In genomic region chr9:33523397-33524296, GRCh38 we compare ENCODE assay signal across 8 cellular contexts. TPM values are rescaled to one million over a fixed set of nuclear protein-coding genes. Genes with fewer than 3 reads are reported as not detected.
DNase-seq lines count a peak whose midpoint lies in the region; ATAC-seq and TF ChIP-seq lines count a peak whose summit lies in the region.
"Not testable (repeated sequence)": the region's sequence is repeated elsewhere in the genome, so short reads cannot be mapped to it uniquely, and the experiment has no call there.

Gene ANKRD18B (plus strand): TSS chr9:33524251. CDS start chr9:33524490, 239 bp downstream.

- H3K4me2 ChIP-seq in neural progenitor cell = peak within 1 kb of the TSS; percentile 96

- not testable (repeated sequence) for H3K36me3 ChIP-seq in body of pancreas (replicated peaks in 1 of 2; ENCODE audit: insufficient read depth in 1 of 2, low read depth in 2 of 2); neural progenitor cell; stomach

- not testable (repeated sequence) for H3K79me2 ChIP-seq in neural progenitor cell (ENCODE audit: low read depth)

- peak within 1 kb of the TSS; percentile 97 for H3K4me3 Mint-ChIP-seq in neural progenitor cell

- not testable (repeated sequence) for H3K27me3 Mint-ChIP-seq in neural progenitor cell (ENCODE audit: insufficient read depth, low read depth)

- not testable (repeated sequence) for H3K27me3 ChIP-seq in body of pancreas
- H3K27me3 ChIP-seq in neural progenitor cell = peaks cover 13% of the 10 kb centered on the region
- H3K27me3 ChIP-seq in stomach = peaks cover 0 to 63% (median 35%) of the 10 kb centered on the region in 3 donors

- H3K9ac ChIP-seq in neural progenitor cell = not testable (repeated sequence)

- H3K27ac Mint-ChIP-seq in neural progenitor cell = not testable (repeated sequence)

- peak; percentile 73 for DNase-seq in Caki2 (ENCODE audit: low read depth)
- DNase-seq in HK-2 (ENCODE audit: unreplicated experiment) = peak; percentile 70
- peak; percentile 93 for DNase-seq in NCI-H69 (lab: John Stamatoyannopoulos, UW)
- DNase-seq in body of pancreas = peak; percentile 35 to 67 (median 42)
- DNase-seq in left cardiac atrium = peak; percentile 33
- DNase-seq in neural progenitor cell (ENCODE audit: low spot score) = peak; percentile 81
- peak; percentile 34 for DNase-seq in stomach

- intact Hi-C loops in body of pancreas (cut with DNase I); left cardiac atrium (cut with DNase I); stomach (cut with DNase I; ENCODE audit: low total_unique reads): not testable (repeated sequence)

- TF ChIP-seq EP300 in stomach (IDR thresholded peaks at IDR 0.05) = not testable (repeated sequence)

- not testable (repeated sequence) for H3K9me3 Mint-ChIP-seq in neural progenitor cell

- peak within 1 kb of the TSS; percentile 96 for H2AFZ ChIP-seq in neural progenitor cell (replicated peaks)

- peak within 1 kb of the TSS; percentile 2 to 25 for H3K4me3 ChIP-seq in body of pancreas
- H3K4me3 ChIP-seq in neural progenitor cell = peak within 1 kb of the TSS; percentile 65
- peak within 1 kb of the TSS; percentile 38 to 46 (median 41) for H3K4me3 ChIP-seq in stomach

- in situ Hi-C loops in Caki2 (cut with HindIII; ENCODE audit: low pct_unique_long_range_greater_than_20kb, low sequenced_read_pairs) = not testable (repeated sequence)

- not testable (repeated sequence) for H3F3A ChIP-seq in neural progenitor cell (ENCODE audit: low read depth)

- not testable (repeated sequence) for H3K9me3 ChIP-seq in body of pancreas; neural progenitor cell (ENCODE audit: low read depth); stomach

- not testable (repeated sequence) for H3K36me3 Mint-ChIP-seq in neural progenitor cell

- H3K4me1 Mint-ChIP-seq in neural progenitor cell = peaks cover 10% of the 10 kb centered on the region

- not testable (repeated sequence) for H4K20me1 ChIP-seq in neural progenitor cell (ENCODE audit: low read depth)

- H3K4me1 ChIP-seq in body of pancreas (peaks cover 14% of the 10 kb centered on the region), stomach (peaks cover 15 to 18% (median 16%) of the 10 kb centered on the region in 4 donors)
- H3K4me1 ChIP-seq in neural progenitor cell = not testable (repeated sequence)

- TF ChIP-seq CTCF in body of pancreas (IDR thresholded peaks at IDR 0.05) (peak in 2 of 7 experiments; percentile 8 to 17), neural progenitor cell (IDR thresholded peaks at IDR 0.05) (peak; percentile 53)
- not testable (repeated sequence) for TF ChIP-seq CTCF in stomach (IDR thresholded peaks at IDR 0.05)

- 4 to 8% methylated on average over 10 to 58 of the region's 73 CpGs for WGBS in body of pancreas, 2 donors
- 0 to 6% (median 2%) methylated on average over 35 to 73 of the region's 73 CpGs for WGBS in stomach, 5 donors

- not testable (repeated sequence) for H3K27ac ChIP-seq in body of pancreas, neural progenitor cell, stomach

- not testable (repeated sequence) for TF ChIP-seq POLR2A in body of pancreas (IDR thresholded peaks at IDR 0.05); stomach (IDR thresholded peaks at IDR 0.05)

- peak; percentile 79 to 91 for ATAC-seq in activated CD4-positive, CD25-positive, alpha-beta regulatory T cell treated with anti-CD3 and anti-CD28 coated beads, Interleukin-2, amount 50 U/mL, for 24 hours
- ATAC-seq in body of pancreas (peak; percentile 75), left cardiac atrium (peak; percentile 80 to 94)

RNA-seq across cellular contexts. Expression of gene ANKRD18B, which starts in this region (rescaled TPM):
- 0.58 and 3.5 TPM in 2 replicates for total RNA-seq in Caki2 (2014; rRNA removed; shearing (Covaris generic); ENCODE audit: low replicate concordance)
- total RNA-seq in body of pancreas (1 to 10 TPM in 1 of 2 donors, not detected in 1; 6.0 TPM), left cardiac atrium (1 to 10 TPM in 1 of 2 donors, not detected in 1; 1.1 TPM), neural progenitor cell (ENCODE audit: low replicate concordance) (10.3 and 14.7 TPM in 2 replicates), stomach (not detected)
- polyA plus RNA-seq in stomach = 1 to 10 TPM in 1 of 3 donors, not detected in 2; 4.3 TPM

Comparison
In these comparisons a context has a peak if more than half of its experiments do, and no peak if none do; other contexts are left out.
1. DNase-seq: peak in every context shown above with its lines; median percentile 93 in NCI-H69; 81 in neural progenitor cell; 73 in Caki2; 70 in HK-2; 42 in body of pancreas; 34 in stomach; 33 in left cardiac atrium.
2. H3K4me3 ChIP-seq: peak in every context shown above with its lines; median percentile 65 in neural progenitor cell; 41 in stomach; 14 in body of pancreas.